9 cellular contexts compared by ENCODE assay signal in the genomic region with DNA sequence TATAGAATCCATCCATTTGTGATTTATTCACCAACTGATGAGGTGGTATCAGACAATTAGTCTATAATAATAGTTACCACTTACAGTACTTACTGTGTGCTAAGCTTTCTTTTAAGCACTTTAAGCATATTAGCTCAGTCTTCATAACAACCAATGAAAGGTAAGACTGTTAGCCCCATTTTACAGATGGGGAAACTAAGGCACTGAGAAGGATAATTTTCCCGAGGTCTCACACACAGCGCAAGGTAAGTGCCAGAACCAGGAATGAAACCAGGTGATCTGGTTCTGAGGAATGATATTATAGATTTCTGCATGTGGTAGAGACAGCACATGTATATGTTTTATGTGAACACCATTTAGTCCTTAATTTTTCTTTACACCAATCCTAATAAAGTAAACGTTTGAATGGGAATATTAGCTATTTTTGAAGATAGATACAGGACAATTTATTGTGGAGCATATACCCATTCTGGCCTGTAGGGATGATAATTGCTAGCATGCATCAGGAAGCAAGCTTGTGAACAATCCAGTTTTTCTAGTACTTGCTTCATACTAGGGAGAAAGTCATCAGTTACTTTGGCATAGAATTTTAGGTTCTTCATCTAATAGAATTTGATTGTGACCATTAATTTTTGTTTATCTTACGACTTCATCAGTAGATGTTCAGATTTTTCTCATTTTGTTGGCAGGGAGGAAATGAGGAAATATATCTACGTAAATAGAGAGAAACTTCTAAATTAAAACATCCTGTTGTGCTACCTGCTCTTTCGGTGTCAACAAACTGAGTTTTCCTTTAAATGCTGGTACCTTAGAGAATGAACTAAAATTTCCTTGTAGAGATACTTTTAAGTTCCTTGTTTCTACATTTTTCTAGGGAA. TPM values are rescaled to one million over a fixed set of nuclear protein-coding genes. Genes with fewer than 3 reads are reported as not detected.
A peak's percentile ranks its signal among the peaks of the same experiment; 100 is the strongest.
DNase-seq lines count a peak whose midpoint lies in the region; ATAC-seq, FAIRE-seq and TF ChIP-seq lines count a peak whose summit lies in the region.
"Had no signal": no experiment of that assay in that cellular context is flagged by ENCODE, and none has a peak within 500 bp of the region (broad histone marks: within the 10 kb centered on the region; RNA-seq: fewer than 3 reads in every experiment).

No MANE protein-coding gene starts in this region.

- H2AFZ ChIP-seq in hepatocyte, result no peak overlapping the region

- H3K27me3 Mint-ChIP-seq in activated CD4-positive, alpha-beta memory T cell treated with anti-CD3 and anti-CD28 coated beads, Interleukin-2, amount 10 ng/mL, durations not matched to agents 7 days and 5 days, result no peaks in the 10 kb centered on the region

- 88% methylated on average over 6 of the region's 6 CpGs for WGBS in hepatocyte (ENCODE audit: low lambda C conversion rate, missing lambda C conversion rate)

- CTCF ChIA-PET in activated CD4-positive, alpha-beta memory T cell treated with anti-CD3 and anti-CD28 coated beads, Interleukin-2, amount 10 ng/mL, durations not matched to agents 7 days and 5 days (lab: Charles Lee), result interaction anchor here (0.8 to 2.0 kb wide), 14 partner anchors 8 to 405 kb away, joined by 3 to 9 read pairs (median 4); a partner anchor contains a TSS

- peaks cover 78% of the 10 kb centered on the region for H3K79me2 ChIP-seq in hepatocyte

- H3K27ac Mint-ChIP-seq in activated CD4-positive, alpha-beta memory T cell treated with anti-CD3 and anti-CD28 coated beads, Interleukin-2, amount 10 ng/mL, durations not matched to agents 7 days and 5 days, result peak overlapping the region; percentile 64

- DNase-seq in cardiac muscle cell (ENCODE audit: low read depth in 1 of 2, low spot score in 1 of 2) (peak in 1 of 2 donors; percentile 32), left cardiac atrium (no peak), hepatocyte (ENCODE audit: low spot score) (peak; percentile 30), upper lobe of right lung (no peak), SHP77 treated with DMSO at 0.1 percent for 48 hours (lab: John Stamatoyannopoulos, UW) (no peak), putamen (ENCODE audit: low spot score) (no peak), H54 (ENCODE audit: insufficient read length, low spot score) (no peak)
- DNase-seq in activated CD4-positive, alpha-beta memory T cell treated with anti-CD3 and anti-CD28 coated beads, Interleukin-2, amount 10 ng/mL, durations not matched to agents 7 days and 5 days, result no peak
- DNase-seq: ovary had no signal

- H3K4me3 ChIP-seq in cardiac muscle cell, result no peak overlapping the region
- H3K4me3 ChIP-seq in hepatocyte, result no peak overlapping the region
- H3K4me3 ChIP-seq in upper lobe of right lung, result peak overlapping the region; percentile 1
- H3K4me3 ChIP-seq: ovary had no signal

- H3K9me2 ChIP-seq in hepatocyte (replicated peaks; ENCODE audit: insufficient read depth), result no peaks in the 10 kb centered on the region

- POLR2A ChIA-PET in activated CD4-positive, alpha-beta memory T cell treated with anti-CD3 and anti-CD28 coated beads, Interleukin-2, amount 10 ng/mL, durations not matched to agents 7 days and 5 days (lab: Charles Lee), result interaction anchor here (1.0 to 3.4 kb wide), 7 partner anchors 9 to 79 kb away, joined by 3 to 19 read pairs (median 4); a partner anchor contains a TSS

- no peaks in the 10 kb centered on the region for H3K9me3 Mint-ChIP-seq in activated CD4-positive, alpha-beta memory T cell treated with anti-CD3 and anti-CD28 coated beads, Interleukin-2, amount 10 ng/mL, durations not matched to agents 7 days and 5 days

- TF ChIP-seq CTCF in cardiac muscle cell (IDR thresholded peaks at IDR 0.05; ENCODE audit: low read depth, low read length) (peak; percentile 41), hepatocyte (IDR thresholded peaks at IDR 0.05; ENCODE audit: poor library complexity) (no peak), upper lobe of right lung (IDR thresholded peaks at IDR 0.05) (peak; percentile 44)

- H3K36me3 Mint-ChIP-seq in activated CD4-positive, alpha-beta memory T cell treated with anti-CD3 and anti-CD28 coated beads, Interleukin-2, amount 10 ng/mL, durations not matched to agents 7 days and 5 days (ENCODE audit: low read depth), result peaks cover 62% of the 10 kb centered on the region

- TF ChIP-seq POLR2A in H54 (IDR thresholded peaks at IDR 0.05; ENCODE audit: low read depth, low read length), result no peak

- intact Hi-C loops in left cardiac atrium (cut with DNase I) (no loop called here), upper lobe of right lung (cut with DNase I) (no loop called here)

- H3K4me1 Mint-ChIP-seq in activated CD4-positive, alpha-beta memory T cell treated with anti-CD3 and anti-CD28 coated beads, Interleukin-2, amount 10 ng/mL, durations not matched to agents 7 days and 5 days, result peaks cover 69% of the 10 kb centered on the region

- H3K27me3 ChIP-seq in cardiac muscle cell (no peaks in the 10 kb centered on the region), hepatocyte (no peaks in the 10 kb centered on the region), upper lobe of right lung (no peaks in the 10 kb centered on the region)
- H3K27me3 ChIP-seq: ovary had no signal

- H3K36me3 ChIP-seq in cardiac muscle cell (no peaks in the 10 kb centered on the region), hepatocyte (replicated peaks; ENCODE audit: insufficient read depth, low read depth) (no peaks in the 10 kb centered on the region), upper lobe of right lung (no peaks in the 10 kb centered on the region)
- H3K36me3 ChIP-seq: ovary had no signal

- H3K9me3 ChIP-seq in cardiac muscle cell (ENCODE audit: low read depth) (no peaks in the 10 kb centered on the region), hepatocyte (ENCODE audit: low read depth) (no peaks in the 10 kb centered on the region), upper lobe of right lung (no peaks in the 10 kb centered on the region)
- H3K9me3 ChIP-seq: ovary had no signal

- FAIRE-seq in H54 (lab: Jason Lieb, UNC), result no peak

- peaks cover 71% of the 10 kb centered on the region for H4K20me1 ChIP-seq in hepatocyte (ENCODE audit: insufficient read depth, poor library complexity, severe bottlenecking)

- H3K4me3 Mint-ChIP-seq in activated CD4-positive, alpha-beta memory T cell treated with anti-CD3 and anti-CD28 coated beads, Interleukin-2, amount 10 ng/mL, durations not matched to agents 7 days and 5 days, result peak overlapping the region; percentile 89

- H3K4me2 ChIP-seq in hepatocyte, result peak overlapping the region; percentile 85

- H3K27ac ChIP-seq in cardiac muscle cell, result no peak overlapping the region
- H3K27ac ChIP-seq in hepatocyte, result no peak overlapping the region
- H3K27ac ChIP-seq in upper lobe of right lung, result no peak overlapping the region
- H3K27ac ChIP-seq: ovary had no signal

- H3K4me1 ChIP-seq in cardiac muscle cell (ENCODE audit: low read depth) (peaks cover 9% of the 10 kb centered on the region), hepatocyte (ENCODE audit: insufficient read depth) (peaks cover 13% of the 10 kb centered on the region), upper lobe of right lung (peaks cover 66% of the 10 kb centered on the region)

- ATAC-seq in left cardiac atrium (no peak), upper lobe of right lung (no peak)

RNA-seq across cellular contexts. Expression of a gene that starts 3.0 kb away (rescaled TPM):
- 66.0 and 66.8 TPM in 2 replicates for total RNA-seq in cardiac muscle cell
- 167 and 242 TPM in 2 replicates for polyA plus RNA-seq in cardiac muscle cell
- 100 to 1,000 TPM; 109 to 140 TPM for total RNA-seq in left cardiac atrium
- 100 to 1,000 TPM; 277 to 279 TPM for total RNA-seq in activated CD4-positive, alpha-beta memory T cell treated with anti-CD3 and anti-CD28 coated beads, Interleukin-2, amount 10 ng/mL, durations not matched to agents 7 days and 5 days
- total RNA-seq in hepatocyte, result 86.3 and 89.5 TPM in 2 replicates
- polyA plus RNA-seq in hepatocyte, result 163 and 169 TPM in 2 replicates
- 185 TPM for total RNA-seq in upper lobe of right lung

RNA-seq across cellular contexts. Expression of a gene that starts 21.4 kb away (rescaled TPM):
- 15.3 and 36.0 TPM in 2 replicates for total RNA-seq in cardiac muscle cell
- polyA plus RNA-seq in cardiac muscle cell, result 14.9 and 17.2 TPM in 2 replicates
- 1 to 10 TPM; 5.6 to 6.3 TPM for total RNA-seq in left cardiac atrium
- 10 to 100 TPM; 57.9 to 58.9 TPM for total RNA-seq in activated CD4-positive, alpha-beta memory T cell treated with anti-CD3 and anti-CD28 coated beads, Interleukin-2, amount 10 ng/mL, durations not matched to agents 7 days and 5 days
- 18.0 and 23.5 TPM in 2 replicates for total RNA-seq in hepatocyte
- polyA plus RNA-seq in hepatocyte, result 15.6 and 29.6 TPM in 2 replicates
- 46.4 TPM for total RNA-seq in upper lobe of right lung
